Comparison of ENCODE assay signal across 1 cellular context in the genomic region with DNA sequence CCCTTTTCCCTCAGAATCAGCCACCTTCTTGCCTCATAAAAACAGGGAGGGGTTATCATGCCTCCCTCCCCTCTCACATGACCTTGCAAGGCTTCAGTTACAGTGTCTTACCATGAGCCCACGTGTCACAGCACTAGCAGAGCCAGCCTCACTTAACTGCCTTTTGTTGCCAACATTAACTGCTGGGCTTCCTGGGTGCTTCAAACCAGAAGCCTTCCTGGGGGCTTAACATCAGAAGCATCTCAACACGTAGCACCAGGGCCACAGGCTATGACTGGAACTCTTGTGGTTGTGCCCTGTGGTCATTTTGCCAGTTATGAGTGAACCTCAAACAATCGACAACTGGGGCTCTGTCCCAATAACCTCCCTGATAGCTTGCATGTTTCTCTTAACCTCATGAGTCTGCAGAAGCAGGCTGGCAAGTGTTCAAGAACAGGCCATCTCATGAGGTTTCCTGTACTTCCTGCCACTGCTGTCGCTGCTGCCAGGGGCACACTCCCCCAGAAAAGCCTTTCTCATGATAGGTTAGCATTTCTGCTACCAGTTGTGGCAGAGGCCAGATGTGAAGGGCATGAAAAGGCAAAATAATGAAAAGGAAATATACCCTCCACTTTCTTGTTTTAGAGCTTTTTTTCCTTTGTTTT.
A peak's percentile ranks its signal among the peaks of the same experiment; 100 is the strongest.
TF ChIP-seq lines count a peak whose summit lies in the region.

No MANE protein-coding gene starts in this region.

TF ChIP-seq in K562, 482 proteins besides CTCF, POLR2A, EP300 and RAD21 (continued from another document and continues in another):
- TF ChIP-seq, protein P1, sequence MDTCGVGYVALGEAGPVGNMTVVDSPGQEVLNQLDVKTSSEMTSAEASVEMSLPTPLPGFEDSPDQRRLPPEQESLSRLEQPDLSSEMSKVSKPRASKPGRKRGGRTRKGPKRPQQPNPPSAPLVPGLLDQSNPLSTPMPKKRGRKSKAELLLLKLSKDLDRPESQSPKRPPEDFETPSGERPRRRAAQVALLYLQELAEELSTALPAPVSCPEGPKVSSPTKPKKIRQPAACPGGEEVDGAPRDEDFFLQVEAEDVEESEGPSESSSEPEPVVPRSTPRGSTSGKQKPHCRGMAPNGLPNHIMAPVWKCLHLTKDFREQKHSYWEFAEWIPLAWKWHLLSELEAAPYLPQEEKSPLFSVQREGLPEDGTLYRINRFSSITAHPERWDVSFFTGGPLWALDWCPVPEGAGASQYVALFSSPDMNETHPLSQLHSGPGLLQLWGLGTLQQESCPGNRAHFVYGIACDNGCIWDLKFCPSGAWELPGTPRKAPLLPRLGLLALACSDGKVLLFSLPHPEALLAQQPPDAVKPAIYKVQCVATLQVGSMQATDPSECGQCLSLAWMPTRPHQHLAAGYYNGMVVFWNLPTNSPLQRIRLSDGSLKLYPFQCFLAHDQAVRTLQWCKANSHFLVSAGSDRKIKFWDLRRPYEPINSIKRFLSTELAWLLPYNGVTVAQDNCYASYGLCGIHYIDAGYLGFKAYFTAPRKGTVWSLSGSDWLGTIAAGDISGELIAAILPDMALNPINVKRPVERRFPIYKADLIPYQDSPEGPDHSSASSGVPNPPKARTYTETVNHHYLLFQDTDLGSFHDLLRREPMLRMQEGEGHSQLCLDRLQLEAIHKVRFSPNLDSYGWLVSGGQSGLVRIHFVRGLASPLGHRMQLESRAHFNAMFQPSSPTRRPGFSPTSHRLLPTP (IDR thresholded peaks at IDR 0.05; ENCODE audit: borderline replicate concordance, extremely low read depth, insufficient read length): no peak
- TF ChIP-seq MITF (IDR thresholded peaks at IDR 0.05) (peak; percentile 73; the same call in 1 of the 2 replicates), ZNF263 (CRISPR knock-in tag; IDR thresholded peaks at IDR 0.05; ENCODE audit: borderline replicate concordance) (no peak), BRCA1 (IDR thresholded peaks at IDR 0.05) (no peak), BRCA1 (CRISPR knock-in tag; IDR thresholded peaks at IDR 0.05) (no peak), KDM2B (CRISPR knock-in tag; IDR thresholded peaks at IDR 0.05) (no peak), POLR2AphosphoS2 (IDR thresholded peaks at IDR 0.05; ENCODE audit: low read length) (no peak), U2AF2 (optimal IDR thresholded peaks at IDR 0.05; ENCODE audit: low read depth, low read length) (no peak), ZBED1 (IDR thresholded peaks at IDR 0.05) (no peak), ZNF347 (CRISPR knock-in tag; IDR thresholded peaks at IDR 0.05; ENCODE audit: low read depth) (no peak), SP1 (CRISPR knock-in tag; IDR thresholded peaks at IDR 0.05) (peak; percentile 58), NFIX (CRISPR knock-in tag; IDR thresholded peaks at IDR 0.05; ENCODE audit: low read depth) (no peak), NCOA2 (IDR thresholded peaks at IDR 0.05; ENCODE audit: partially characterized antibody in 2 of 2) (no peak), MCM2 (IDR thresholded peaks at IDR 0.05; ENCODE audit: low read depth) (no peak), HIVEP1 (CRISPR knock-in tag; IDR thresholded peaks at IDR 0.05) (peak; percentile 56; the same call in 1 of the 2 replicates), JUNB (CRISPR knock-in tag; conservative IDR thresholded peaks at IDR 0.05) (peak; percentile 51; the same call in 1 of the 2 replicates), GTF2F1 (IDR thresholded peaks at IDR 0.05; ENCODE audit: low read depth, low read length) (no peak), ETS2 (tag; IDR thresholded peaks at IDR 0.05; ENCODE audit: borderline replicate concordance, poor library complexity, severe bottlenecking) (no peak), DPF2 (IDR thresholded peaks at IDR 0.05) (peak; percentile 53; the same call in 1 of the 2 replicates), GABPA (tag; conservative IDR thresholded peaks at IDR 0.05; ENCODE audit: low read depth) (peak; percentile 68), USF1 (CRISPR knock-in tag; IDR thresholded peaks at IDR 0.05) (peak; percentile 87), ZNF408 (CRISPR knock-in tag; IDR thresholded peaks at IDR 0.05; ENCODE audit: low read depth) (no peak), BCOR (IDR thresholded peaks at IDR 0.05) (no peak), HSF4 (CRISPR knock-in tag; IDR thresholded peaks at IDR 0.05; ENCODE audit: borderline replicate concordance) (peak; percentile 77; the same call in 1 of the 2 replicates)
- TF ChIP-seq, protein P2, sequence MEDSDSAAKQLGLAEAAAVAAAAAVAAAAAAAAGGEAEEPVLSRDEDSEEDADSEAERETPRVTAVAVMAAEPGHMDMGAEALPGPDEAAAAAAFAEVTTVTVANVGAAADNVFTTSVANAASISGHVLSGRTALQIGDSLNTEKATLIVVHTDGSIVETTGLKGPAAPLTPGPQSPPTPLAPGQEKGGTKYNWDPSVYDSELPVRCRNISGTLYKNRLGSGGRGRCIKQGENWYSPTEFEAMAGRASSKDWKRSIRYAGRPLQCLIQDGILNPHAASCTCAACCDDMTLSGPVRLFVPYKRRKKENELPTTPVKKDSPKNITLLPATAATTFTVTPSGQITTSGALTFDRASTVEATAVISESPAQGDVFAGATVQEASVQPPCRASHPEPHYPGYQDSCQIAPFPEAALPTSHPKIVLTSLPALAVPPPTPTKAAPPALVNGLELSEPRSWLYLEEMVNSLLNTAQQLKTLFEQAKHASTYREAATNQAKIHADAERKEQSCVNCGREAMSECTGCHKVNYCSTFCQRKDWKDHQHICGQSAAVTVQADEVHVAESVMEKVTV (CRISPR knock-in tag; IDR thresholded peaks at IDR 0.05): no peak
- TF ChIP-seq, protein P3, sequence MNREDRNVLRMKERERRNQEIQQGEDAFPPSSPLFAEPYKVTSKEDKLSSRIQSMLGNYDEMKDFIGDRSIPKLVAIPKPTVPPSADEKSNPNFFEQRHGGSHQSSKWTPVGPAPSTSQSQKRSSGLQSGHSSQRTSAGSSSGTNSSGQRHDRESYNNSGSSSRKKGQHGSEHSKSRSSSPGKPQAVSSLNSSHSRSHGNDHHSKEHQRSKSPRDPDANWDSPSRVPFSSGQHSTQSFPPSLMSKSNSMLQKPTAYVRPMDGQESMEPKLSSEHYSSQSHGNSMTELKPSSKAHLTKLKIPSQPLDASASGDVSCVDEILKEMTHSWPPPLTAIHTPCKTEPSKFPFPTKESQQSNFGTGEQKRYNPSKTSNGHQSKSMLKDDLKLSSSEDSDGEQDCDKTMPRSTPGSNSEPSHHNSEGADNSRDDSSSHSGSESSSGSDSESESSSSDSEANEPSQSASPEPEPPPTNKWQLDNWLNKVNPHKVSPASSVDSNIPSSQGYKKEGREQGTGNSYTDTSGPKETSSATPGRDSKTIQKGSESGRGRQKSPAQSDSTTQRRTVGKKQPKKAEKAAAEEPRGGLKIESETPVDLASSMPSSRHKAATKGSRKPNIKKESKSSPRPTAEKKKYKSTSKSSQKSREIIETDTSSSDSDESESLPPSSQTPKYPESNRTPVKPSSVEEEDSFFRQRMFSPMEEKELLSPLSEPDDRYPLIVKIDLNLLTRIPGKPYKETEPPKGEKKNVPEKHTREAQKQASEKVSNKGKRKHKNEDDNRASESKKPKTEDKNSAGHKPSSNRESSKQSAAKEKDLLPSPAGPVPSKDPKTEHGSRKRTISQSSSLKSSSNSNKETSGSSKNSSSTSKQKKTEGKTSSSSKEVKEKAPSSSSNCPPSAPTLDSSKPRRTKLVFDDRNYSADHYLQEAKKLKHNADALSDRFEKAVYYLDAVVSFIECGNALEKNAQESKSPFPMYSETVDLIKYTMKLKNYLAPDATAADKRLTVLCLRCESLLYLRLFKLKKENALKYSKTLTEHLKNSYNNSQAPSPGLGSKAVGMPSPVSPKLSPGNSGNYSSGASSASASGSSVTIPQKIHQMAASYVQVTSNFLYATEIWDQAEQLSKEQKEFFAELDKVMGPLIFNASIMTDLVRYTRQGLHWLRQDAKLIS (CRISPR knock-in tag; IDR thresholded peaks at IDR 0.05): 0 out of 2 replicates have a peak, but pooled peaks have one; percentile 50
- TF ChIP-seq, protein P4, sequence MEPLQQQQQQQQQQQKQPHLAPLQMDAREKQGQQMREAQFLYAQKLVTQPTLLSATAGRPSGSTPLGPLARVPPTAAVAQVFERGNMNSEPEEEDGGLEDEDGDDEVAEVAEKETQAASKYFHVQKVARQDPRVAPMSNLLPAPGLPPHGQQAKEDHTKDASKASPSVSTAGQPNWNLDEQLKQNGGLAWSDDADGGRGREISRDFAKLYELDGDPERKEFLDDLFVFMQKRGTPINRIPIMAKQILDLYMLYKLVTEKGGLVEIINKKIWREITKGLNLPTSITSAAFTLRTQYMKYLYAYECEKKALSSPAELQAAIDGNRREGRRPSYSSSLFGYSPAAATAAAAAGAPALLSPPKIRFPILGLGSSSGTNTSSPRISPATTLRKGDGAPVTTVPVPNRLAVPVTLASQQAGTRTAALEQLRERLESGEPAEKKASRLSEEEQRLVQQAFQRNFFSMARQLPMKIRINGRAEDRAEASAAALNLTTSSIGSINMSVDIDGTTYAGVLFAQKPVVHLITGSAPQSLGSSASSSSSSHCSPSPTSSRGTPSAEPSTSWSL (CRISPR knock-in tag; IDR thresholded peaks at IDR 0.05; ENCODE audit: borderline replicate concordance): peak; percentile 81; the same call in 1 of the 2 replicates
- TF ChIP-seq, protein P5, sequence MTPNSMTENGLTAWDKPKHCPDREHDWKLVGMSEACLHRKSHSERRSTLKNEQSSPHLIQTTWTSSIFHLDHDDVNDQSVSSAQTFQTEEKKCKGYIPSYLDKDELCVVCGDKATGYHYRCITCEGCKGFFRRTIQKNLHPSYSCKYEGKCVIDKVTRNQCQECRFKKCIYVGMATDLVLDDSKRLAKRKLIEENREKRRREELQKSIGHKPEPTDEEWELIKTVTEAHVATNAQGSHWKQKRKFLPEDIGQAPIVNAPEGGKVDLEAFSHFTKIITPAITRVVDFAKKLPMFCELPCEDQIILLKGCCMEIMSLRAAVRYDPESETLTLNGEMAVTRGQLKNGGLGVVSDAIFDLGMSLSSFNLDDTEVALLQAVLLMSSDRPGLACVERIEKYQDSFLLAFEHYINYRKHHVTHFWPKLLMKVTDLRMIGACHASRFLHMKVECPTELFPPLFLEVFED (CRISPR knock-in tag; conservative IDR thresholded peaks at IDR 0.05): peak; percentile 76
- TF ChIP-seq, protein P6, sequence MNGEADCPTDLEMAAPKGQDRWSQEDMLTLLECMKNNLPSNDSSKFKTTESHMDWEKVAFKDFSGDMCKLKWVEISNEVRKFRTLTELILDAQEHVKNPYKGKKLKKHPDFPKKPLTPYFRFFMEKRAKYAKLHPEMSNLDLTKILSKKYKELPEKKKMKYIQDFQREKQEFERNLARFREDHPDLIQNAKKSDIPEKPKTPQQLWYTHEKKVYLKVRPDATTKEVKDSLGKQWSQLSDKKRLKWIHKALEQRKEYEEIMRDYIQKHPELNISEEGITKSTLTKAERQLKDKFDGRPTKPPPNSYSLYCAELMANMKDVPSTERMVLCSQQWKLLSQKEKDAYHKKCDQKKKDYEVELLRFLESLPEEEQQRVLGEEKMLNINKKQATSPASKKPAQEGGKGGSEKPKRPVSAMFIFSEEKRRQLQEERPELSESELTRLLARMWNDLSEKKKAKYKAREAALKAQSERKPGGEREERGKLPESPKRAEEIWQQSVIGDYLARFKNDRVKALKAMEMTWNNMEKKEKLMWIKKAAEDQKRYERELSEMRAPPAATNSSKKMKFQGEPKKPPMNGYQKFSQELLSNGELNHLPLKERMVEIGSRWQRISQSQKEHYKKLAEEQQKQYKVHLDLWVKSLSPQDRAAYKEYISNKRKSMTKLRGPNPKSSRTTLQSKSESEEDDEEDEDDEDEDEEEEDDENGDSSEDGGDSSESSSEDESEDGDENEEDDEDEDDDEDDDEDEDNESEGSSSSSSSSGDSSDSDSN (IDR thresholded peaks at IDR 0.05; ENCODE audit: borderline replicate concordance in 1 of 2, low read depth in 2 of 2, low read length in 2 of 2): no peak
- TF ChIP-seq, protein P7, sequence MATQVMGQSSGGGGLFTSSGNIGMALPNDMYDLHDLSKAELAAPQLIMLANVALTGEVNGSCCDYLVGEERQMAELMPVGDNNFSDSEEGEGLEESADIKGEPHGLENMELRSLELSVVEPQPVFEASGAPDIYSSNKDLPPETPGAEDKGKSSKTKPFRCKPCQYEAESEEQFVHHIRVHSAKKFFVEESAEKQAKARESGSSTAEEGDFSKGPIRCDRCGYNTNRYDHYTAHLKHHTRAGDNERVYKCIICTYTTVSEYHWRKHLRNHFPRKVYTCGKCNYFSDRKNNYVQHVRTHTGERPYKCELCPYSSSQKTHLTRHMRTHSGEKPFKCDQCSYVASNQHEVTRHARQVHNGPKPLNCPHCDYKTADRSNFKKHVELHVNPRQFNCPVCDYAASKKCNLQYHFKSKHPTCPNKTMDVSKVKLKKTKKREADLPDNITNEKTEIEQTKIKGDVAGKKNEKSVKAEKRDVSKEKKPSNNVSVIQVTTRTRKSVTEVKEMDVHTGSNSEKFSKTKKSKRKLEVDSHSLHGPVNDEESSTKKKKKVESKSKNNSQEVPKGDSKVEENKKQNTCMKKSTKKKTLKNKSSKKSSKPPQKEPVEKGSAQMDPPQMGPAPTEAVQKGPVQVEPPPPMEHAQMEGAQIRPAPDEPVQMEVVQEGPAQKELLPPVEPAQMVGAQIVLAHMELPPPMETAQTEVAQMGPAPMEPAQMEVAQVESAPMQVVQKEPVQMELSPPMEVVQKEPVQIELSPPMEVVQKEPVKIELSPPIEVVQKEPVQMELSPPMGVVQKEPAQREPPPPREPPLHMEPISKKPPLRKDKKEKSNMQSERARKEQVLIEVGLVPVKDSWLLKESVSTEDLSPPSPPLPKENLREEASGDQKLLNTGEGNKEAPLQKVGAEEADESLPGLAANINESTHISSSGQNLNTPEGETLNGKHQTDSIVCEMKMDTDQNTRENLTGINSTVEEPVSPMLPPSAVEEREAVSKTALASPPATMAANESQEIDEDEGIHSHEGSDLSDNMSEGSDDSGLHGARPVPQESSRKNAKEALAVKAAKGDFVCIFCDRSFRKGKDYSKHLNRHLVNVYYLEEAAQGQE (CRISPR knock-in tag; IDR thresholded peaks at IDR 0.05; ENCODE audit: low read depth): peak; percentile 73; the same call in 1 of the 2 replicates
